Comparison of ENCODE assay signal across 8 cellular contexts in the genomic region with DNA sequence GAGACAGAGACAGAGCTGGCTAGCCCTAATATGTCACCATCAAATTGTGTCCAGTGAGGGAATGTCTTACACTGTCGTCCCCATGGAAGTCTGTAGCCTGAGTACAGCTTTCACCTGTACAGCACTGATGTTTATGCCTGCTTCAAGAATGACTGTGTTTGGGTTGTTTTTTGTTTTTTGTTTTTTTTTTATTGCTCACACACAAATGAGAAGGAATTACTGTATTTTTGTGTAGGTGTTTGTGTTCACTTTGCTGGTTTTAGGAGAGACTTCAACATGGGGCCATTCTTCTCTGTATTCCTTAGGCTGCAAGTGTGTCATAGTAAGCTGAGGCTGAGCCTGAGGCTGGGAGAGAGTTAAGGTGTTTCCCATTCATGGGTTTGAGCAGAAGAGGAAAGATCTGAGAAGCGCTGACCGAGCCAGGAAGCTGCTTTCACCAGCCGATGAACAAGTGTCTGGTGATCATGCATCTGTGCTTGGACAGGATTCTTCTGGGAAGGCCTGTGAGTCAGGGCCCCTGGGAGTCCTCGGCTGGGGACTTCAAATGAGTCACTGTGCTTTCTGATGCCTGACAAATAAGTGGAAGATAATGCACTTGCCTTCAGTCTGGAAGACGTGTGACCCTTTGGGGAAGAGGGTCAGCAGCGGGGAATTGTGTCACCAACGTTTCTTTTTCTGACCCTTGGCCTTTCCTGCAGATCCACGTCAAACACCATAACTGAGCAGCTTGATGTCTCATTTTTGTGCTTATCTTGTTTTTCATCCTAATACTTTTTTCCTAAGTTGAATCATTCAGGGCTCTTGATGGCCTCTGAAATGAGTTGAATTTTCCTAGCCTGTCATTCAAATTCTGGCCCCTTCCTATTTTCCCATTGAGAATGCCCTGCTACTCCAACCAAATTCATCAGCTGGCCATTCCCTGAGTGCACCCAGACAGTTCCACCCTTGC. TPM values are rescaled to one million over a fixed set of nuclear protein-coding genes. Genes with fewer than 3 reads are reported as not detected.
A peak's percentile ranks its signal among the peaks of the same experiment; 100 is the strongest.
DNase-seq lines count a peak whose midpoint lies in the region; ATAC-seq and TF ChIP-seq lines count a peak whose summit lies in the region.

No MANE protein-coding gene starts in this region.

- H3K36me3 Mint-ChIP-seq in brain = no peaks in the 10 kb centered on the region

- ATAC-seq in HG02938 (IDR thresholded peaks at IDR 0.05; ENCODE audit: unreplicated experiment) (peak; percentile 37), lung (ENCODE audit: insufficient read depth, low FRiP score) (peak; percentile 91), HG03571 (IDR thresholded peaks at IDR 0.05; ENCODE audit: unreplicated experiment) (no peak)

- no peaks in the 10 kb centered on the region for H3K9me3 Mint-ChIP-seq in brain

- H3K27ac Mint-ChIP-seq in brain = peak overlapping the region in 4 of 5 experiments; percentile 23 to 90 (median 73)

- H3K27me3 Mint-ChIP-seq in brain = peaks cover 4% of the 10 kb centered on the region

- H3K4me3 ChIP-seq in AG04449 (ENCODE audit: low read depth, low read length) (no peak overlapping the region), lung (no peak overlapping the region)

- H3K4me1 ChIP-seq in lung (ENCODE audit: control insufficient read depth in 2 of 2, insufficient read depth in 2 of 2, low read length in 2 of 2) = peaks cover 0 to 17% of the 10 kb centered on the region in 2 donors

- peak overlapping the region in 1 of 2 donors; percentile 77 for H3K27ac ChIP-seq in lung (ENCODE audit: low read depth in 1 of 2, low read length in 1 of 2)

- no peak for TF ChIP-seq CTCF in AG04449 (IDR thresholded peaks at IDR 0.05; ENCODE audit: insufficient read depth, low read length, missing control alignments)
- no peak for TF ChIP-seq CTCF in brain (conservative IDR thresholded peaks at IDR 0.05)
- no peak for TF ChIP-seq CTCF in lung (IDR thresholded peaks at IDR 0.05; ENCODE audit: control extremely low read depth, extremely low read depth)

- peak overlapping the region in 1 of 5 experiments; percentile 17 for H3K4me3 Mint-ChIP-seq in brain

- H3K36me3 ChIP-seq in lung (ENCODE audit: control insufficient read depth in 2 of 2, insufficient read depth in 2 of 2, low read length in 2 of 2) = no peaks in the 10 kb centered on the region

- peaks cover 21% of the 10 kb centered on the region for H3K4me1 Mint-ChIP-seq in brain

- CTCF ChIA-PET in AG04449 (lab: Yijun Ruan, JAX) = interaction anchor here (0.7 to 4.1 kb wide), 8 partner anchors 9 to 133 kb away, joined by 3 to 38 read pairs (median 6); no protein-coding TSS in a partner anchor

- DNase-seq in AG04449 (ENCODE audit: low read depth, low spot score) = peak; percentile 90
- DNase-seq in lung (ENCODE audit: low spot score) = peak; percentile 51
- no peak for DNase-seq in stimulated activated CD4-positive, alpha-beta T cell treated with anti-CD3 and anti-CD28 coated beads, Interleukin-4, amount 100 ng/mL, for 24 hours
- DNase-seq in Kasumi-1 (lab: John Stamatoyannopoulos, UW) = no peak
- DNase-seq in NCI-H1417 treated with DMSO at 0.1 percent for 48 hours (lab: John Stamatoyannopoulos, UW) = no peak

- H3K9me3 ChIP-seq in lung (ENCODE audit: control insufficient read depth in 2 of 2, insufficient read depth in 1 of 2, low read length in 1 of 2) = no peaks in the 10 kb centered on the region

- no peaks in the 10 kb centered on the region for H3K27me3 ChIP-seq in lung (ENCODE audit: control insufficient read depth, insufficient read depth)

- POLR2A ChIA-PET in AG04449 (lab: Yijun Ruan, JAX) = interaction anchor here (0.9 to 1.8 kb wide), 5 partner anchors 20 to 123 kb away, joined by 3 to 9 read pairs (median 3); no protein-coding TSS in a partner anchor

- 70 to 80% methylated on average over 9 of the region's 9 CpGs for WGBS in lung, 2 donors

RNA-seq across cellular contexts. Expression of a gene that starts 36.7 kb away (rescaled TPM):
- polyA plus RNA-seq in brain (ENCODE audit: insufficient read depth, low read depth, low replicate concordance) = 6.0 TPM
- total RNA-seq in lung = 100 to 1,000 TPM in 1 of 2 donors, 10 to 100 TPM in 1; 83.0 to 111 TPM
- 10 to 100 TPM in 1 of 2 donors, 1 to 10 TPM in 1; 9.3 to 24.1 TPM for polyA plus RNA-seq in lung

Comparison
In these comparisons a context has a peak if more than half of its experiments do, and no peak if none do; other contexts are left out.
1. DNase-seq: peak in AG04449 (single experiment) and lung (single experiment); none in stimulated activated CD4-positive, alpha-beta T cell treated with anti-CD3 and anti-CD28 coated beads, Interleukin-4, amount 100 ng/mL, for 24 hours (single experiment), Kasumi-1 (0 of 2) and NCI-H1417 treated with DMSO at 0.1 percent for 48 hours (single experiment).